ENCODE assay signal across 6 cellular contexts in the genomic region with DNA sequence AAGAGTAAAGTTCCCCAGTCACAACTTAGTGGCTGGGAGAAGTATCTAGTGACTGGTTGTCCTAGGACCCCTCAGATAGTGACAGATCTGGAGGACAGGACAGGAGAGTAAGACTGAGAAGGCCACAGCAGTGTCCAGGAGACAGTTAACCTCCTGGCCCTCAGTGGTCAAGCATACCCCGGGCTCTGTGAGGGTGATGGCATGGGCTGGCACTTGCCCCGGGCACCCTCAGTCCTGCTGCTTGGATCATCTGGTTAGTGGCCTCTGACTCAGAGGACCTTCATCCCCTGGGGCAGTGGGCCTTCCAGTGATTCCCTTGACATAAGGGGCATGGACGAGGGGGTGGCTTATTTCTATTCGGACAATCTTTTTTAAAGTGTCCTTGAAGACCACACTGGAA. TPM values are rescaled to one million over a fixed set of nuclear protein-coding genes. Genes with fewer than 3 reads are reported as not detected.
DNase-seq lines count a peak whose midpoint lies in the region; ATAC-seq and TF ChIP-seq lines count a peak whose summit lies in the region.
"Not testable (repeated sequence)": the region's sequence is repeated elsewhere in the genome, so short reads cannot be mapped to it uniquely, and the experiment has no call there.

No MANE protein-coding gene starts in this region.

- H3K9me3 ChIP-seq in neutrophil, gastrocnemius medialis: not testable (repeated sequence)

- ATAC-seq in gastrocnemius medialis; stimulated activated effector memory CD8-positive, alpha-beta T cell treated with anti-CD3 and anti-CD28 coated beads, Interleukin-12 subunit alpha, Interleukin-12 subunit beta, amount 100 ng/mL, for 72 hours: not testable (repeated sequence)

- peak overlapping the region; percentile 52 for H3K27ac Mint-ChIP-seq in stimulated activated effector memory CD8-positive, alpha-beta T cell treated with anti-CD3 and anti-CD28 coated beads, Interleukin-12 subunit alpha, Interleukin-12 subunit beta, amount 100 ng/mL, for 72 hours

- H3K27me3 ChIP-seq in neutrophil, gastrocnemius medialis: not testable (repeated sequence)

- in situ Hi-C loops in gastrocnemius medialis (cut with MboI; ENCODE audit: low sequenced_read_pairs in 4 of 4): not testable (repeated sequence)

- H3K4me1 Mint-ChIP-seq in stimulated activated effector memory CD8-positive, alpha-beta T cell treated with anti-CD3 and anti-CD28 coated beads, Interleukin-12 subunit alpha, Interleukin-12 subunit beta, amount 100 ng/mL, for 72 hours: not testable (repeated sequence)

- H3K4me3 ChIP-seq in neutrophil (ENCODE audit: low read depth in 1 of 2, low read length in 1 of 2); gastrocnemius medialis: not testable (repeated sequence)

- DNase-seq in M059J (ENCODE audit: low read depth): peak; percentile 40
- peak; percentile 59 for DNase-seq in RPMI7951 (ENCODE audit: low read depth)
- DNase-seq in myocyte (ENCODE audit: low read depth): peak; percentile 44
- DNase-seq in gastrocnemius medialis: peak in 1 of 2 donors; percentile 65
- DNase-seq in stimulated activated effector memory CD8-positive, alpha-beta T cell treated with anti-CD3 and anti-CD28 coated beads, Interleukin-12 subunit alpha, Interleukin-12 subunit beta, amount 100 ng/mL, for 72 hours (ENCODE audit: low spot score in 2 of 2): not testable (repeated sequence)

- TF ChIP-seq POLR2A in gastrocnemius medialis (IDR thresholded peaks at IDR 0.05): not testable (repeated sequence)

- not testable (repeated sequence) for H3K9me3 Mint-ChIP-seq in stimulated activated effector memory CD8-positive, alpha-beta T cell treated with anti-CD3 and anti-CD28 coated beads, Interleukin-12 subunit alpha, Interleukin-12 subunit beta, amount 100 ng/mL, for 72 hours

- not testable (repeated sequence) for H3K36me3 ChIP-seq in neutrophil, gastrocnemius medialis

- H3K36me3 Mint-ChIP-seq in stimulated activated effector memory CD8-positive, alpha-beta T cell treated with anti-CD3 and anti-CD28 coated beads, Interleukin-12 subunit alpha, Interleukin-12 subunit beta, amount 100 ng/mL, for 72 hours: not testable (repeated sequence)

- not testable (repeated sequence) for TF ChIP-seq CTCF in neutrophil (IDR thresholded peaks at IDR 0.05); gastrocnemius medialis (IDR thresholded peaks at IDR 0.05 in 4 of 5, conservative IDR thresholded peaks at IDR 0.05 in 1 of 5)

- H3K4me3 Mint-ChIP-seq in stimulated activated effector memory CD8-positive, alpha-beta T cell treated with anti-CD3 and anti-CD28 coated beads, Interleukin-12 subunit alpha, Interleukin-12 subunit beta, amount 100 ng/mL, for 72 hours: not testable (repeated sequence)

- H3K27ac ChIP-seq in neutrophil (peak overlapping the region; percentile 79), gastrocnemius medialis (peak overlapping the region; percentile 87 to 89 (median 87))

- H3K4me1 ChIP-seq in neutrophil (ENCODE audit: control insufficient read depth in 1 of 2, insufficient read depth in 1 of 2, low read depth in 1 of 2, low read length in 1 of 2): peaks cover 54 to 58% of the 10 kb centered on the region in 2 experiments
- H3K4me1 ChIP-seq in gastrocnemius medialis: peaks cover 29 to 32% of the 10 kb centered on the region in 2 donors

- intact Hi-C loops in gastrocnemius medialis (cut with DNase I; ENCODE audit: low total_unique reads): loop anchor here (2.0 kb wide), 1 partner anchor 21 kb away; no protein-coding TSS in a partner anchor

RNA-seq across cellular contexts. Expression of gene STARD7, which starts 11.3 kb away (rescaled TPM):
- total RNA-seq in M059J (2014; rRNA removed; shearing (Covaris generic)): 134 and 160 TPM in 2 replicates
- 131 and 142 TPM in 2 replicates for total RNA-seq in RPMI7951 (2014; rRNA removed; shearing (Covaris generic))
- 178 and 248 TPM in 2 replicates for total RNA-seq in myocyte
- polyA plus RNA-seq in myocyte (2012): 73.1 TPM
- total RNA-seq in gastrocnemius medialis: 100 to 1,000 TPM; 237 to 512 (median 313) TPM

RNA-seq across cellular contexts. Expression of gene TMEM127, which starts 45.8 kb away (rescaled TPM):
- total RNA-seq in M059J (2014; rRNA removed; shearing (Covaris generic)): 33.8 and 45.3 TPM in 2 replicates
- 21.3 and 23.5 TPM in 2 replicates for total RNA-seq in RPMI7951 (2014; rRNA removed; shearing (Covaris generic))
- total RNA-seq in myocyte: 38.9 and 45.2 TPM in 2 replicates
- 58.4 TPM for polyA plus RNA-seq in myocyte (2012)
- 10 to 100 TPM; 27.1 to 38.8 (median 30.9) TPM for total RNA-seq in gastrocnemius medialis

RNA-seq across cellular contexts. Expression of gene CIAO1, which starts 46.1 kb away (rescaled TPM):
- total RNA-seq in M059J (2014; rRNA removed; shearing (Covaris generic)): 89.1 and 115 TPM in 2 replicates
- total RNA-seq in RPMI7951 (2014; rRNA removed; shearing (Covaris generic)): 116 and 147 TPM in 2 replicates
- 101 and 125 TPM in 2 replicates for total RNA-seq in myocyte
- 66.6 TPM for polyA plus RNA-seq in myocyte (2012)
- total RNA-seq in gastrocnemius medialis: 100 to 1,000 TPM in 1 of 4 donors, 10 to 100 TPM in 3; 73.5 to 102 (median 95.6) TPM
